ENCODE assay signal across 9 cellular contexts in the genomic region with DNA sequence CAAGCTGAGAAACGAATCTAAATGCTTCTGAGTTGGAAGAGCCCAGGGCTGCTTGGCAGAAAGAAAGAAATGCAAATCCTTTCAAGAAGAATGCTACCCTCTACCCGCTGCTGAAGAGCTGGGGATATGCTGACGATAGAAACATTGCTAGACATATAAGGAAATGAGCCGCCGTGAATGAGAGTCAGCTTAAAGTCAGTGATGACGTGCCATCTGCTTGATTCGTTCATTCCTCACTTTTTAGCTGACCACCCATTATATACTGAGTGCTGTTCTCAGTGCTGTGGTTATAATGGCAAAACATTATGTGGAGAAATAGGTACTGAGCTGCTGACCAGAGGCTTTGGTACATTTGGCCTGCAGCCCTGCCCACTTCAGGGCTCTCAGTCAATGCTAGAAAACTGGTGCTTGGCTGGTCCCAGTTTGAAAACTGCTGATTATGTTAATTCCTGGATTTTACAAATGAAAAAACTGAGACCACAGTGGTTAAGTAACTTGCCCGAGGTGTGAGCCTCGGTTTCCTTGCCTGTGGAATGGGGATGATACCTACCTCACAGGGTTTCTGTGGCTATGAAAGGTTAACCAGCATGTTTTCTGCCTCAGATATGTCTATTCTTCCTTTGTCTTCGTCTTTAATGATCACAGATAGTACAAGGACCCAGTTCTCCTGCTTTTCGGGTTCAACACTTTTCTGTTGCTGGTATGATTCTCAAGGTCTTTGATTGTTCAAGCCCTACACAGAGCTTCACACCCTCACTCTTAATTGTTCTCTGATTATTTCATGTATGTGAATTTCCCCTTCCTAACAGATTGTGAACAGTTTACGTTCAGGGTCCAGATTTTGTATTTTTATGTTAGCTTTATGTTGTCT. TPM values are rescaled to one million over a fixed set of nuclear protein-coding genes. Genes with fewer than 3 reads are reported as not detected.
DNase-seq lines count a peak whose midpoint lies in the region; ATAC-seq and TF ChIP-seq lines count a peak whose summit lies in the region.
"Had no signal": no experiment of that assay in that cellular context is flagged by ENCODE, and none has a peak within 500 bp of the region (broad histone marks: within the 10 kb centered on the region; RNA-seq: fewer than 3 reads in every experiment).

No MANE protein-coding gene starts in this region.

- peaks cover 42% of the 10 kb centered on the region for H3K4me1 Mint-ChIP-seq in activated CD8-positive, alpha-beta memory T cell treated with anti-CD3 and anti-CD28 coated beads, Interleukin-2, amount 10 ng/mL, durations not matched to agents 7 days and 5 days
- peaks cover 35 to 55% of the 10 kb centered on the region in 2 donors for H3K4me1 Mint-ChIP-seq in immature natural killer cell

- ATAC-seq in activated CD8-positive, alpha-beta memory T cell treated with anti-CD3 and anti-CD28 coated beads, Interleukin-2, amount 10 ng/mL, durations not matched to agents 7 days and 5 days: peak; percentile 69
- no peak for ATAC-seq in GM18517 (IDR thresholded peaks at IDR 0.05; ENCODE audit: unreplicated experiment)
- no peak for ATAC-seq in HG03354 (IDR thresholded peaks at IDR 0.05; ENCODE audit: poor library complexity, severe bottlenecking, unreplicated experiment)

- H3K4me3 ChIP-seq in astrocyte of the spinal cord (ENCODE audit: low read depth, low read length): no peak overlapping the region

- in situ Hi-C loops in astrocyte of the spinal cord (cut with HindIII; ENCODE audit: low sequenced_read_pairs): no loop called here

- H3K9me3 Mint-ChIP-seq in activated CD8-positive, alpha-beta memory T cell treated with anti-CD3 and anti-CD28 coated beads, Interleukin-2, amount 10 ng/mL, durations not matched to agents 7 days and 5 days (ENCODE audit: low read depth): no peaks in the 10 kb centered on the region
- no peaks in the 10 kb centered on the region for H3K9me3 Mint-ChIP-seq in immature natural killer cell

- no peaks in the 10 kb centered on the region for H3K27me3 Mint-ChIP-seq in activated CD8-positive, alpha-beta memory T cell treated with anti-CD3 and anti-CD28 coated beads, Interleukin-2, amount 10 ng/mL, durations not matched to agents 7 days and 5 days
- H3K27me3 Mint-ChIP-seq in immature natural killer cell (ENCODE audit: low read depth in 3 of 3): peaks cover 0 to 1% (median 0%) of the 10 kb centered on the region in 3 donors

- no peak for TF ChIP-seq CTCF in astrocyte of the spinal cord (IDR thresholded peaks at IDR 0.05; ENCODE audit: low read depth, low read length)

- H3K27ac Mint-ChIP-seq in activated CD8-positive, alpha-beta memory T cell treated with anti-CD3 and anti-CD28 coated beads, Interleukin-2, amount 10 ng/mL, durations not matched to agents 7 days and 5 days: peak overlapping the region; percentile 65
- H3K27ac Mint-ChIP-seq in immature natural killer cell: peak overlapping the region; percentile 17 to 81 (median 53)

- no peak overlapping the region for H3K4me3 Mint-ChIP-seq in activated CD8-positive, alpha-beta memory T cell treated with anti-CD3 and anti-CD28 coated beads, Interleukin-2, amount 10 ng/mL, durations not matched to agents 7 days and 5 days
- peak overlapping the region in 2 of 5 donors; percentile 20 to 39 for H3K4me3 Mint-ChIP-seq in immature natural killer cell

- no peak for DNase-seq in activated CD8-positive, alpha-beta memory T cell treated with anti-CD3 and anti-CD28 coated beads, Interleukin-2, amount 10 ng/mL, durations not matched to agents 7 days and 5 days
- DNase-seq in activated CD8-positive, alpha-beta memory T cell treated with anti-CD3 and anti-CD28 coated beads, Interleukin-2, amount 50 U/mL, for 4 hours: no peak
- DNase-seq in astrocyte of the spinal cord (ENCODE audit: low read depth, low spot score) (peak; percentile 96), immature natural killer cell (peak in 2 of 3 donors; percentile 17 to 28), superior temporal gyrus (ENCODE audit: extremely low spot score) (peak; percentile 79), ecto neural progenitor cell (ENCODE audit: low spot score) (no peak)
- DNase-seq: DND-41 had no signal

- H3K36me3 Mint-ChIP-seq in activated CD8-positive, alpha-beta memory T cell treated with anti-CD3 and anti-CD28 coated beads, Interleukin-2, amount 10 ng/mL, durations not matched to agents 7 days and 5 days: peaks cover 5% of the 10 kb centered on the region
- H3K36me3 Mint-ChIP-seq in immature natural killer cell: peaks cover 0 to 3% (median 0%) of the 10 kb centered on the region in 3 donors

- CTCF ChIA-PET in activated CD8-positive, alpha-beta memory T cell treated with anti-CD3 and anti-CD28 coated beads, Interleukin-2, amount 10 ng/mL, durations not matched to agents 7 days and 5 days (lab: Charles Lee): interaction anchor here (0.6 to 1.4 kb wide), 4 partner anchors 28 to 64 kb away, joined by 3 to 4 read pairs (median 3); partner anchors contain the start of gene TULP4

RNA-seq across cellular contexts. Expression of gene TULP4, which starts 27.7 kb away (rescaled TPM):
- total RNA-seq in activated CD8-positive, alpha-beta memory T cell treated with anti-CD3 and anti-CD28 coated beads, Interleukin-2, amount 10 ng/mL, durations not matched to agents 7 days and 5 days: 10 to 100 TPM; 28.4 to 30.5 TPM
- polyA plus RNA-seq in immature natural killer cell: 10 to 100 TPM; 19.0 to 46.9 (median 22.2) TPM

Comparison
In these comparisons a context has a peak if more than half of its experiments do, and no peak if none do; other contexts are left out.
1. DNase-seq: peak in astrocyte of the spinal cord (single experiment), immature natural killer cell (2 of 3) and superior temporal gyrus (single experiment); none in activated CD8-positive, alpha-beta memory T cell treated with anti-CD3 and anti-CD28 coated beads, Interleukin-2, amount 10 ng/mL, durations not matched to agents 7 days and 5 days (single experiment), activated CD8-positive, alpha-beta memory T cell treated with anti-CD3 and anti-CD28 coated beads, Interleukin-2, amount 50 U/mL, for 4 hours (single experiment) and ecto neural progenitor cell (single experiment).